Comparison of ENCODE assay signal across 1 cellular context in the genomic region with DNA sequence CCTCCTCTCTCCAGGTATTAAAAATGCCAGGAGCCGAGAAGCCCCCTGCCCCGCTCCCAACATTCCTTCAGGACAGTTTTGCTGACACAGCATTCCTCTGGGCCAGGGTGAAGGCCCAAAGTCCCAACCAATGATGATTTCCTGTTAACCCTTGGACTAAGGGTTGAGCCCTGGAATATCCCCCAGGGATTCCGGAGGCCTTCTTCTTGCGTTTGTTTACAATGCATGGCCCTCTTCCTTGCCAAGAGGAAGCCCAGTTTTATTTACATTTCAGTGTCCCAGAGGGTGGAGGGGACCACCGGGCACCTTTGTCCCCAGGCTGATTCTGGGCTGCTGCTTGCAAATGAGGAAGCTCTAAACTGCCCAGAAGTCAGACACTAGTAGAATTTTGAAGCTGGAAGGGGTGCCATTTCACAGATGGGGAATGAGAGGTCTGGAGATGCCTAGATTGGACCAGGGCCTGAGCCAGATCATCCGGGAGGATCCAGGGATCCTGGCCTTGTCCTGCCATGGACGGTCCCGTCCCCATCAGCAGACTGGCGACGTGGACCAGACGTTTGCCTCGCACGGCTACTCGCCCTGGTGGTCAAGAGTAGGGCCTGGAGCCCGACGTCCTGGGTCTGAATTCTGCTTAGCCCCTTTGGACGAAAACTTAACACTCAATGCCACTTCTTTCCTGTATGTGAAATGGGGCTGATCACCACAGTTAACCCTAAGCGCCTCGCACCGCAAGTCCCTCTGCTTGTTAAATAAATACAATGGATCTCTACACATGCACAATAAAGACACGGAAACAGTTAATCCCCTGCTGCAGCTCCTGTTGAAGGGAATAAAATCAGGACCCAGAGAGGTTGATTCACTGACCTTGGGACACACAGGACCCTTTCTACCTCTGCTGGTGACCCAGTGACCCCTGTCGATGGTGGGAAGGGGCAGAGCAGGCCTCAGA.
TF ChIP-seq lines count a peak whose summit lies in the region.

No MANE protein-coding gene starts in this region.

TF ChIP-seq in H1, 55 proteins besides CTCF, POLR2A, EP300 and RAD21:
- TF ChIP-seq BACH1 (IDR thresholded peaks at IDR 0.05; ENCODE audit: low read length) (peak; percentile 81), MAFK (IDR thresholded peaks at IDR 0.05; ENCODE audit: low read depth, low read length) (peak; percentile 99), POLR2AphosphoS5 (IDR thresholded peaks at IDR 0.05; ENCODE audit: low read depth, low read length) (no peak), KDM1A (IDR thresholded peaks at IDR 0.05; ENCODE audit: borderline replicate concordance, low read length) (0 out of 2 replicates have a peak, but pooled peaks have one; percentile 30), PHF8 (conservative IDR thresholded peaks at IDR 0.05; ENCODE audit: low read depth, low read length) (no peak), TEAD4 (IDR thresholded peaks at IDR 0.05; ENCODE audit: low read depth, low read length) (peak; percentile 44; the same call in 1 of the 2 replicates), EGR1 (IDR thresholded peaks at IDR 0.05; ENCODE audit: borderline replicate concordance, low read depth, low read length) (no peak), HDAC6 (IDR thresholded peaks at IDR 0.05; ENCODE audit: low read depth, low read length) (no peak), SIN3A (conservative IDR thresholded peaks at IDR 0.05 in 1 of 2, IDR thresholded peaks at IDR 0.05 in 1 of 2; ENCODE audit: low read depth in 1 of 2, low read length in 2 of 2) (no peak)
